In genomic region chr14:105480807-105481801, GRCh38 we compare ENCODE assay signal across 8 cellular contexts. TPM values are rescaled to one million over a fixed set of nuclear protein-coding genes. Genes with fewer than 3 reads are reported as not detected.
DNase-seq lines count a peak whose midpoint lies in the region; ATAC-seq and TF ChIP-seq lines count a peak whose summit lies in the region.

No MANE protein-coding gene starts in this region.

- H3K4me2 ChIP-seq in GM23338 (peak overlapping the region; percentile 87), MM.1S (ENCODE audit: low read depth, low read length) (peak overlapping the region; percentile 99)

- H3K36me3 Mint-ChIP-seq in GM23338 (ENCODE audit: low read depth): no peaks in the 10 kb centered on the region

- H3K9ac ChIP-seq in MM.1S (ENCODE audit: low read length): peak overlapping the region; percentile 98

- H3K4me1 ChIP-seq in GM23338 (ENCODE audit: insufficient read depth): peaks cover 12% of the 10 kb centered on the region; the same call in 1 of the 2 replicates
- peaks cover 6% of the 10 kb centered on the region; the same call in 1 of the 2 replicates for H3K4me1 ChIP-seq in MM.1S (ENCODE audit: low read length)
- H3K4me1 ChIP-seq in SJCRH30: peaks cover 42% of the 10 kb centered on the region
- peaks cover 5% of the 10 kb centered on the region for H3K4me1 ChIP-seq in foreskin keratinocyte
- peaks cover 14 to 18% of the 10 kb centered on the region in 2 experiments for H3K4me1 ChIP-seq in neutrophil (ENCODE audit: control insufficient read depth in 1 of 2, insufficient read depth in 1 of 2, low read depth in 1 of 2, low read length in 1 of 2)

- peak overlapping the region; percentile 51 for H3K4me3 ChIP-seq in GM23338
- peak overlapping the region; percentile 64 for H3K4me3 ChIP-seq in MM.1S (ENCODE audit: low read length)
- H3K4me3 ChIP-seq in SJCRH30: peak overlapping the region; percentile 53
- H3K4me3 ChIP-seq in neutrophil (ENCODE audit: low read depth in 1 of 2, low read length in 1 of 2): peak overlapping the region; percentile 29 to 31

- peak; percentile 59 for ATAC-seq in GM23338
- peak; percentile 53 for ATAC-seq in foreskin keratinocyte

- H3K9me2 ChIP-seq in GM23338 (ENCODE audit: insufficient read depth): no peaks in the 10 kb centered on the region
- H3K9me2 ChIP-seq in MM.1S (replicated peaks; ENCODE audit: insufficient read depth, low read length): no peaks in the 10 kb centered on the region

- peak overlapping the region; percentile 60 for H3K4me3 Mint-ChIP-seq in GM23338

- peak overlapping the region; percentile 95 for H2AFZ ChIP-seq in GM23338
- H2AFZ ChIP-seq in MM.1S (ENCODE audit: low read length): peak overlapping the region; percentile 34; the same call in 1 of the 2 replicates

- H3K27me3 Mint-ChIP-seq in GM23338 (ENCODE audit: insufficient read depth, low read depth, poor library complexity): peaks cover 71% of the 10 kb centered on the region

- no peak overlapping the region for H3K27ac ChIP-seq in GM23338 (ENCODE audit: low read depth)
- H3K27ac ChIP-seq in MM.1S (ENCODE audit: low read length): peak overlapping the region; percentile 61
- peak overlapping the region; percentile 95 for H3K27ac ChIP-seq in SJCRH30
- peak overlapping the region; percentile 98 for H3K27ac ChIP-seq in foreskin keratinocyte
- H3K27ac ChIP-seq in neutrophil: peak overlapping the region; percentile 42

- no peaks in the 10 kb centered on the region for H3K79me2 ChIP-seq in GM23338 (replicated peaks; ENCODE audit: insufficient read depth)
- H3K79me2 ChIP-seq in MM.1S (ENCODE audit: low read length): no peaks in the 10 kb centered on the region

- H3F3A ChIP-seq in GM23338 (replicated peaks; ENCODE audit: low read depth) (no peaks in the 10 kb centered on the region), MM.1S (ENCODE audit: insufficient read depth, low read length) (no peaks in the 10 kb centered on the region)

- H3K27ac Mint-ChIP-seq in GM23338: no peak overlapping the region

- DNase-seq in DMS114 treated with DMSO at 0.1 percent for 48 hours (lab: John Stamatoyannopoulos, UW; ENCODE audit: unreplicated experiment) (peak; percentile 60), GM23338 (ENCODE audit: low spot score) (peak; percentile 91), MM.1S (peak; percentile 53), SJCRH30 (peak; percentile 92 to 95), foreskin keratinocyte (peak in 1 of 2 donors; percentile 75), superior temporal gyrus (ENCODE audit: extremely low spot score) (peak; percentile 90)
- DNase-seq in activated naive CD4-positive, alpha-beta T cell (lab: John Stamatoyannopoulos, UW): peak; percentile 81 to 88 (median 85)

- H3K9me3 Mint-ChIP-seq in GM23338: no peaks in the 10 kb centered on the region

- H3K9me3 ChIP-seq in MM.1S (replicated peaks; ENCODE audit: insufficient read depth, low read length) (no peaks in the 10 kb centered on the region), SJCRH30 (replicated peaks) (no peaks in the 10 kb centered on the region), neutrophil (no peaks in the 10 kb centered on the region)

- peaks cover 20% of the 10 kb centered on the region; the same call in 2 of the 3 replicates for H3K4me1 Mint-ChIP-seq in GM23338

- H3K36me3 ChIP-seq in GM23338 (ENCODE audit: insufficient read depth) (no peaks in the 10 kb centered on the region), MM.1S (replicated peaks; ENCODE audit: insufficient read depth, low read length) (no peaks in the 10 kb centered on the region), SJCRH30 (no peaks in the 10 kb centered on the region), neutrophil (no peaks in the 10 kb centered on the region)

- H4K20me1 ChIP-seq in GM23338 (replicated peaks; ENCODE audit: insufficient read depth) (no peaks in the 10 kb centered on the region), MM.1S (ENCODE audit: insufficient read depth, low read length) (no peaks in the 10 kb centered on the region)

- TF ChIP-seq CTCF in GM23338 (conservative IDR thresholded peaks at IDR 0.05; ENCODE audit: low read depth in 2 of 2): peak; percentile 84 to 96
- TF ChIP-seq CTCF in MM.1S (IDR thresholded peaks at IDR 0.05; ENCODE audit: low read length): peak; percentile 83
- peak; percentile 98 for TF ChIP-seq CTCF in foreskin keratinocyte (conservative IDR thresholded peaks at IDR 0.05)
- peak; percentile 96 for TF ChIP-seq CTCF in neutrophil (IDR thresholded peaks at IDR 0.05)

- H3K27me3 ChIP-seq in GM23338 (ENCODE audit: insufficient read depth) (peaks cover 93% of the 10 kb centered on the region), MM.1S (replicated peaks; ENCODE audit: insufficient read depth, low read length) (peaks cover 38% of the 10 kb centered on the region), SJCRH30 (no peaks in the 10 kb centered on the region), foreskin keratinocyte (peaks cover 49% of the 10 kb centered on the region), neutrophil (peaks cover 100% of the 10 kb centered on the region)

TF ChIP-seq in GM23338, 12 proteins besides CTCF, POLR2A, EP300 and RAD21 (continues in another document):
- TF ChIP-seq STAT1 (IDR thresholded peaks at IDR 0.05; ENCODE audit: unreplicated experiment): no peak

RNA-seq across cellular contexts. Expression of gene CRIP1, which starts 5.6 kb away (rescaled TPM):
- 0.80 and 7.7 TPM in 2 replicates for total RNA-seq in GM23338 (2014; rRNA removed; shearing (Covaris generic))
- polyA plus RNA-seq in GM23338 (2016; fragmentation: Nextera tagmentation; extraction: Ambion mirVana) (8.4 and 13.2 TPM in 2 replicates), foreskin keratinocyte (9.7 and 16.0 TPM in 2 replicates)
- 0.14 TPM in 1 of 2 replicates, not detected in the other for total RNA-seq in SJCRH30 (2014; rRNA removed; shearing (Covaris generic))
- 4.2 and 5.4 TPM in 2 replicates for total RNA-seq in foreskin keratinocyte

RNA-seq across cellular contexts. Expression of gene CRIP2, which starts 6.5 kb away (rescaled TPM):
- total RNA-seq in GM23338 (2014; rRNA removed; shearing (Covaris generic)): 3.4 and 5.0 TPM in 2 replicates
- 9.6 and 12.3 TPM in 2 replicates for polyA plus RNA-seq in GM23338 (2016; fragmentation: Nextera tagmentation; extraction: Ambion mirVana)
- 68.2 and 71.7 TPM in 2 replicates for total RNA-seq in SJCRH30 (2014; rRNA removed; shearing (Covaris generic))
- total RNA-seq in foreskin keratinocyte: 2.2 TPM in 2 replicates
- polyA plus RNA-seq in foreskin keratinocyte: 3.6 and 4.0 TPM in 2 replicates

RNA-seq across cellular contexts. Expression of gene TEDC1, which starts 9.9 kb away (rescaled TPM):
- total RNA-seq in GM23338 (2014; rRNA removed; shearing (Covaris generic)): 3.9 and 16.3 TPM in 2 replicates
- polyA plus RNA-seq in GM23338 (2016; fragmentation: Nextera tagmentation; extraction: Ambion mirVana): 4.1 and 5.9 TPM in 2 replicates
- 30.9 and 37.4 TPM in 2 replicates for total RNA-seq in SJCRH30 (2014; rRNA removed; shearing (Covaris generic))
- total RNA-seq in foreskin keratinocyte: 30.0 and 32.5 TPM in 2 replicates
- 37.7 and 41.6 TPM in 2 replicates for polyA plus RNA-seq in foreskin keratinocyte

RNA-seq across cellular contexts. Expression of gene TMEM121, which starts 45.3 kb away (rescaled TPM):
- total RNA-seq in GM23338 (2014; rRNA removed; shearing (Covaris generic)): 0.93 and 1.3 TPM in 2 replicates
- polyA plus RNA-seq in GM23338 (2016; fragmentation: Nextera tagmentation; extraction: Ambion mirVana) (0.13 and 0.42 TPM in 2 replicates), foreskin keratinocyte (0.76 and 1.6 TPM in 2 replicates)
- total RNA-seq in SJCRH30 (2014; rRNA removed; shearing (Covaris generic)): 4.4 and 4.8 TPM in 2 replicates
- total RNA-seq in foreskin keratinocyte: 0.53 and 1.3 TPM in 2 replicates

Comparison
In these comparisons a context has a peak if more than half of its experiments do, and no peak if none do; other contexts are left out.
1. RNA of gene CRIP2, which starts 6.5 kb away (total RNA-seq): 68.2 to 71.7 TPM in SJCRH30; 3.4 to 5.0 TPM in GM23338 and 2.2 TPM in foreskin keratinocyte; every median in the first group is over 10 times any median in the second.
2. Peak in every context shown above with its lines, with median percentiles within 50 percentile points of each other: H3K4me3 ChIP-seq and CTCF ChIP-seq.